In genomic region chr13:98202026-98202425, GRCh38 we compare ENCODE assay signal across 2 cellular contexts.
A peak's percentile ranks its signal among the peaks of the same experiment; 100 is the strongest.
TF ChIP-seq lines count a peak whose summit lies in the region.

No MANE protein-coding gene starts in this region.

TF ChIP-seq in HepG2, 621 proteins besides CTCF, POLR2A, EP300 and RAD21 (continues in another document):
- peak; percentile 56; the same call in 1 of the 2 replicates for TF ChIP-seq HIC2 (CRISPR knock-in tag; IDR thresholded peaks at IDR 0.05; ENCODE audit: low read depth)
- peak; percentile 52 for TF ChIP-seq GFI1 (CRISPR knock-in tag; IDR thresholded peaks at IDR 0.05; ENCODE audit: borderline replicate concordance)
- TF ChIP-seq, protein P1, sequence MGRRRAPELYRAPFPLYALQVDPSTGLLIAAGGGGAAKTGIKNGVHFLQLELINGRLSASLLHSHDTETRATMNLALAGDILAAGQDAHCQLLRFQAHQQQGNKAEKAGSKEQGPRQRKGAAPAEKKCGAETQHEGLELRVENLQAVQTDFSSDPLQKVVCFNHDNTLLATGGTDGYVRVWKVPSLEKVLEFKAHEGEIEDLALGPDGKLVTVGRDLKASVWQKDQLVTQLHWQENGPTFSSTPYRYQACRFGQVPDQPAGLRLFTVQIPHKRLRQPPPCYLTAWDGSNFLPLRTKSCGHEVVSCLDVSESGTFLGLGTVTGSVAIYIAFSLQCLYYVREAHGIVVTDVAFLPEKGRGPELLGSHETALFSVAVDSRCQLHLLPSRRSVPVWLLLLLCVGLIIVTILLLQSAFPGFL (CRISPR knock-in tag; IDR thresholded peaks at IDR 0.05): no peak
- TF ChIP-seq, protein P2, sequence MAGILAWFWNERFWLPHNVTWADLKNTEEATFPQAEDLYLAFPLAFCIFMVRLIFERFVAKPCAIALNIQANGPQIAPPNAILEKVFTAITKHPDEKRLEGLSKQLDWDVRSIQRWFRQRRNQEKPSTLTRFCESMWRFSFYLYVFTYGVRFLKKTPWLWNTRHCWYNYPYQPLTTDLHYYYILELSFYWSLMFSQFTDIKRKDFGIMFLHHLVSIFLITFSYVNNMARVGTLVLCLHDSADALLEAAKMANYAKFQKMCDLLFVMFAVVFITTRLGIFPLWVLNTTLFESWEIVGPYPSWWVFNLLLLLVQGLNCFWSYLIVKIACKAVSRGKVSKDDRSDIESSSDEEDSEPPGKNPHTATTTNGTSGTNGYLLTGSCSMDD (CRISPR knock-in tag; IDR thresholded peaks at IDR 0.05): no peak
- no peak for TF ChIP-seq ZNF737 (CRISPR knock-in tag; IDR thresholded peaks at IDR 0.05; ENCODE audit: borderline replicate concordance)
- peak; percentile 72; the same call in 1 of the 2 replicates for TF ChIP-seq MTA1 (CRISPR knock-in tag; IDR thresholded peaks at IDR 0.05; ENCODE audit: borderline replicate concordance)
- peak; percentile 62; the same call in 1 of the 2 replicates for TF ChIP-seq ZNF292 (CRISPR knock-in tag; IDR thresholded peaks at IDR 0.05; ENCODE audit: borderline replicate concordance, low read depth)
- TF ChIP-seq, protein P3, sequence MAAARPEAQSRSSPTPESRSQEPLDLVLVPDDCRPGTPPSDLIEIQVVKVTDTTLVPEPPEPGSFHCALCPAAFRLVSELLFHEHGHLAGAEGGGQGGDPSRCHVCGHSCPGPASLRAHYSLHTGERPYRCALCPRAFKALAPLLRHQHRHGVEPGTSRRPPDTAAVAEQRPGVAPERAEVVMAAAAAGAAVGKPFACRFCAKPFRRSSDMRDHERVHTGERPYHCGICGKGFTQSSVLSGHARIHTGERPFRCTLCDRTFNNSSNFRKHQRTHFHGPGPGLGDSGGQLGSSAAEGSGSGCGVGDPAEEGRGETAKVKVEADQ (CRISPR knock-in tag; IDR thresholded peaks at IDR 0.05; ENCODE audit: borderline replicate concordance): no peak
- 0 out of 2 replicates have a peak, but pooled peaks have one; percentile 28 for TF ChIP-seq ZBTB20 (CRISPR knock-in tag; IDR thresholded peaks at IDR 0.05; ENCODE audit: borderline replicate concordance, low read depth)
- TF ChIP-seq TSC22D2 (CRISPR knock-in tag; IDR thresholded peaks at IDR 0.05; ENCODE audit: borderline replicate concordance): no peak
- TF ChIP-seq TRIM24 (CRISPR knock-in tag; IDR thresholded peaks at IDR 0.05): no peak
- no peak for TF ChIP-seq GABPA (IDR thresholded peaks at IDR 0.05; ENCODE audit: low read depth, low read length)
- TF ChIP-seq GABPA (CRISPR knock-in tag; IDR thresholded peaks at IDR 0.05; ENCODE audit: low read depth): 0 out of 2 replicates have a peak, but pooled peaks have one; percentile 43
- no peak for TF ChIP-seq CEBPB (IDR thresholded peaks at IDR 0.05; ENCODE audit: borderline replicate concordance, low read depth, low read length)
- peak; percentile 25; the same call in 1 of the 2 replicates for TF ChIP-seq FOXA3 (CRISPR knock-in tag; IDR thresholded peaks at IDR 0.05)
- TF ChIP-seq ZNF20 (CRISPR knock-in tag; IDR thresholded peaks at IDR 0.05): no peak
- no peak for TF ChIP-seq ZNF18 (CRISPR knock-in tag; IDR thresholded peaks at IDR 0.05; ENCODE audit: insufficient replicate concordance)
- TF ChIP-seq ZNF234 (CRISPR knock-in tag; conservative IDR thresholded peaks at IDR 0.05): no peak
- peak; percentile 55; the same call in 1 of the 2 replicates for TF ChIP-seq BCL6 (CRISPR knock-in tag; IDR thresholded peaks at IDR 0.05)
- TF ChIP-seq LCORL (IDR thresholded peaks at IDR 0.05): no peak
- TF ChIP-seq LCORL (CRISPR knock-in tag; IDR thresholded peaks at IDR 0.05): 0 out of 2 replicates have a peak, but pooled peaks have one; percentile 50
- TF ChIP-seq RBM22 (optimal IDR thresholded peaks at IDR 0.05; ENCODE audit: low read length): peak; percentile 82
- TF ChIP-seq NCOR1 (IDR thresholded peaks at IDR 0.05; ENCODE audit: borderline replicate concordance, low read length): peak; percentile 75; the same call in 1 of the 2 replicates
- TF ChIP-seq HOXD1 (CRISPR knock-in tag; IDR thresholded peaks at IDR 0.05): 0 out of 2 replicates have a peak, but pooled peaks have one; percentile 33
- TF ChIP-seq SP1 (IDR thresholded peaks at IDR 0.05): no peak
- TF ChIP-seq SP1 (CRISPR knock-in tag; IDR thresholded peaks at IDR 0.05): no peak
- TF ChIP-seq ISX (CRISPR knock-in tag; conservative IDR thresholded peaks at IDR 0.05): no peak
- peak; percentile 39; the same call in 1 of the 2 replicates for TF ChIP-seq THAP11 (CRISPR knock-in tag; IDR thresholded peaks at IDR 0.05)

TF ChIP-seq in SK-N-SH treated with all-trans-retinoic acid at 6 μM for 48 hours, 23 proteins besides CTCF, POLR2A, EP300 and RAD21:
- TF ChIP-seq GLIS3 (CRISPR knock-in tag; IDR thresholded peaks at IDR 0.05) (no peak), OSR1 (CRISPR knock-in tag; IDR thresholded peaks at IDR 0.05) (no peak), TCF4 (CRISPR knock-in tag; IDR thresholded peaks at IDR 0.05; ENCODE audit: borderline replicate concordance) (no peak), CSDC2 (CRISPR knock-in tag; IDR thresholded peaks at IDR 0.05) (no peak), BACH2 (CRISPR knock-in tag; IDR thresholded peaks at IDR 0.05; ENCODE audit: borderline replicate concordance) (no peak), RARB (CRISPR knock-in tag; IDR thresholded peaks at IDR 0.05) (no peak), ARNTL (CRISPR knock-in tag; IDR thresholded peaks at IDR 0.05; ENCODE audit: borderline replicate concordance, low read depth) (no peak), ZFP3 (CRISPR knock-in tag; IDR thresholded peaks at IDR 0.05) (no peak), PPARA (CRISPR knock-in tag; IDR thresholded peaks at IDR 0.05; ENCODE audit: borderline replicate concordance) (no peak), ZNF565 (CRISPR knock-in tag; conservative IDR thresholded peaks at IDR 0.05; ENCODE audit: low read depth) (no peak)
